ENCODE assay signal across 1 cellular context in genomic region chr1:19311931-19312781, GRCh38.
TF ChIP-seq lines count a peak whose summit lies in the region.

Gene AKR7A2, minus strand, starts transcription at chr1:19312144. Its CDS starts 20 bp downstream, at chr1:19312124.
Gene SLC66A1, plus strand, starts transcription at chr1:19312326. Its CDS starts 5,352 bp downstream, at chr1:19317678.

TF ChIP-seq in HEK293, 187 proteins besides CTCF, POLR2A, EP300 and RAD21 (continued from another document and continues in another):
- TF ChIP-seq ZNF639 (tag by site-specific recombination; IDR thresholded peaks at IDR 0.05) (no peak), ZNF37A (tag by site-specific recombination; IDR thresholded peaks at IDR 0.05) (no peak), ZBTB48 (tag by site-specific recombination; IDR thresholded peaks at IDR 0.05) (peak; percentile 79), KLF9 (tag by site-specific recombination; IDR thresholded peaks at IDR 0.05; ENCODE audit: low read depth) (peak; percentile 60), KLF16 (tag by site-specific recombination; IDR thresholded peaks at IDR 0.05) (peak; percentile 80; the same call in 1 of the 2 replicates), HOXA7 (CRISPR knock-in tag; IDR thresholded peaks at IDR 0.05; ENCODE audit: borderline replicate concordance) (no peak), ZNF600 (tag by site-specific recombination; IDR thresholded peaks at IDR 0.05) (peak; percentile 60; the same call in 1 of the 2 replicates), ZNF394 (tag by site-specific recombination; IDR thresholded peaks at IDR 0.05; ENCODE audit: borderline replicate concordance) (no peak), ZBTB44 (tag by site-specific recombination; IDR thresholded peaks at IDR 0.05) (no peak), KLF8 (tag by site-specific recombination; IDR thresholded peaks at IDR 0.05) (peak; percentile 62; the same call in 1 of the 2 replicates), ZNF292 (tag by site-specific recombination; IDR thresholded peaks at IDR 0.05; ENCODE audit: borderline replicate concordance, low read depth) (no peak), ZNF530 (tag by site-specific recombination; IDR thresholded peaks at IDR 0.05; ENCODE audit: low read depth) (no peak), ZNF426 (tag by site-specific recombination; IDR thresholded peaks at IDR 0.05) (no peak), ZNF148 (tag by site-specific recombination; IDR thresholded peaks at IDR 0.05; ENCODE audit: borderline replicate concordance) (no peak), ZFP37 (tag by site-specific recombination; IDR thresholded peaks at IDR 0.05) (peak; percentile 77), ZNF23 (tag by site-specific recombination; IDR thresholded peaks at IDR 0.05; ENCODE audit: borderline replicate concordance) (no peak), PBX3 (CRISPR knock-in tag; IDR thresholded peaks at IDR 0.05) (peak; percentile 81), ZNF747 (tag by site-specific recombination; IDR thresholded peaks at IDR 0.05) (no peak), ZNF549 (tag by site-specific recombination; IDR thresholded peaks at IDR 0.05) (no peak), ZNF114 (tag by site-specific recombination; IDR thresholded peaks at IDR 0.05) (no peak), ZNF341 (tag by site-specific recombination; IDR thresholded peaks at IDR 0.05; ENCODE audit: low read depth) (peak; percentile 11; the same call in 1 of the 2 replicates), ZNF18 (tag by site-specific recombination; IDR thresholded peaks at IDR 0.05) (no peak), GLIS2 (tag by site-specific recombination; IDR thresholded peaks at IDR 0.05) (peak; percentile 74; the same call in 1 of the 2 replicates), ZNF133 (tag by site-specific recombination; IDR thresholded peaks at IDR 0.05) (no peak), ZNF324 (tag by site-specific recombination; IDR thresholded peaks at IDR 0.05) (0 out of 2 replicates have a peak, but pooled peaks have one; percentile 18), ZBTB11 (tag by site-specific recombination; conservative IDR thresholded peaks at IDR 0.05; ENCODE audit: low read depth) (no peak), ZNF223 (tag by site-specific recombination; IDR thresholded peaks at IDR 0.05) (no peak), ZNF274 (IDR thresholded peaks at IDR 0.05; ENCODE audit: low read length) (no peak), ZNF274 (tag by site-specific recombination; IDR thresholded peaks at IDR 0.05; ENCODE audit: borderline replicate concordance) (no peak), ZNF76 (tag by site-specific recombination; IDR thresholded peaks at IDR 0.05; ENCODE audit: borderline replicate concordance, low read depth) (peak; percentile 43; the same call in 1 of the 2 replicates), PATZ1 (tag by site-specific recombination; IDR thresholded peaks at IDR 0.05) (peak; percentile 83), ZXDB (tag by site-specific recombination; IDR thresholded peaks at IDR 0.05) (no peak), ZNF704 (tag by site-specific recombination; IDR thresholded peaks at IDR 0.05) (no peak), AEBP2 (tag by site-specific recombination; IDR thresholded peaks at IDR 0.05; ENCODE audit: borderline replicate concordance) (no peak), INSM2 (tag by site-specific recombination; IDR thresholded peaks at IDR 0.05) (0 out of 2 replicates have a peak, but pooled peaks have one; percentile 14), MYNN (tag by site-specific recombination; IDR thresholded peaks at IDR 0.05; ENCODE audit: borderline replicate concordance) (no peak), ZNF629 (tag by site-specific recombination; IDR thresholded peaks at IDR 0.05) (0 out of 2 replicates have a peak, but pooled peaks have one; percentile 29), ZNF660 (tag by site-specific recombination; IDR thresholded peaks at IDR 0.05) (no peak), ZBTB26 (tag by site-specific recombination; optimal IDR thresholded peaks at IDR 0.05) (peak; percentile 61), ZBTB17 (tag by site-specific recombination; IDR thresholded peaks at IDR 0.05) (no peak)
